ENCODE assay signal across 8 cellular contexts in the genomic region with DNA sequence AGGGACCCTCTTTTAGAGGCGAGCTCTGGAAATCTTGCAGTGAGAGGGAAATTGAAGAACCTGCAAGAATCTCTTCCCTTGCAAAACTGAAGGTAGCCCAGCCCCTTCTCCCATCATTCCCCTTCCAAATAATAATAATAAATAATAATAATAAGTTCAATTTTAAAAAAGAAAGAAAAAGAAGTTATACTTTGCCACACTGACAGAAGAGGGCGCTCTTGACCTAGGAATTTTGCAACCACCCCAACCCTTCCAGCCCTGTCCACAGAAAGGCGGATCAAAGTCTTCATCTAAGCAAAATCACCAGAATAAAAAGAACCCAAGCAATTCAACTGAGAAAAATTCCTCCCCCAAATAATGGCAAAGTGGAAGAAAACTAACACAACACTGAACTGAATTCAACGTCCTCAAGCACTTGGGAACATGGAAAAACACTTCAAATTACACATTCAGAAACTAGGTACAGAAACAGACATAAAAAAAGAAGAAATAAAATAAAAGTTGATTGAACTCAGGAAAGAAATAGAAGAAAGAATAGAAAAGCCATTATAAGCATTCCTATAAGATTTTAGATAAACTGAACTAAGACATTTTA.
DNase-seq lines count a peak whose midpoint lies in the region; ATAC-seq and TF ChIP-seq lines count a peak whose summit lies in the region.

No MANE protein-coding gene starts in this region.

- no peak overlapping the region for H3K27ac Mint-ChIP-seq in activated T-helper 17 cell treated with anti-CD3 and anti-CD28 coated beads, Interleukin-2, amount 50 U/mL, for 72 hours

- H3K36me3 Mint-ChIP-seq in activated T-helper 17 cell treated with anti-CD3 and anti-CD28 coated beads, Interleukin-2, amount 50 U/mL, for 72 hours (ENCODE audit: low read depth) = no peaks in the 10 kb centered on the region

- DNase-seq in D341Med (ENCODE audit: low spot score) = peak; percentile 64
- peak; percentile 65 for DNase-seq in HT-29 (ENCODE audit: low spot score)
- DNase-seq in OCI-M1 (lab: John Stamatoyannopoulos, UW) = peak; percentile 68
- peak; percentile 35 for DNase-seq in foreskin melanocyte
- DNase-seq in psoas muscle = no peak
- DNase-seq in middle frontal gyrus (ENCODE audit: extremely low spot score, low spot score) = no peak

- no peaks in the 10 kb centered on the region for H3K27me3 Mint-ChIP-seq in activated T-helper 17 cell treated with anti-CD3 and anti-CD28 coated beads, Interleukin-2, amount 50 U/mL, for 72 hours

- H3K9me3 ChIP-seq in psoas muscle = no peaks in the 10 kb centered on the region

- H3K4me3 ChIP-seq in psoas muscle = no peak overlapping the region

- H3K27me3 ChIP-seq in psoas muscle (ENCODE audit: insufficient read depth in 3 of 3, low read length in 2 of 3) = peaks cover 0 to 2% (median 0%) of the 10 kb centered on the region in 3 donors

- WGBS in psoas muscle, 3 donors = 37 to 40% (median 38%) methylated on average over 4 of the region's 4 CpGs

- ATAC-seq in activated T-helper 17 cell treated with anti-CD3 and anti-CD28 coated beads, Interleukin-2, amount 50 U/mL, for 72 hours (replicated peaks) = peak; percentile 48
- ATAC-seq in psoas muscle (peak in 2 of 4 donors; percentile 62 to 74), GM18873 (IDR thresholded peaks at IDR 0.05; ENCODE audit: low FRiP score, unreplicated experiment) (no peak)

- no peaks in the 10 kb centered on the region for H3K36me3 ChIP-seq in psoas muscle (ENCODE audit: insufficient read depth in 1 of 2, low read depth in 1 of 2)

- no peaks in the 10 kb centered on the region for H3K4me1 ChIP-seq in psoas muscle

- TF ChIP-seq CTCF in psoas muscle (IDR thresholded peaks at IDR 0.05) = peak; percentile 65

- intact Hi-C loops in psoas muscle (cut with DNase I) = loop anchor here in 1 of 2 donors (10.0 kb wide), 1 partner anchor 243 kb away; no protein-coding TSS in a partner anchor

- no peak overlapping the region for H3K4me3 Mint-ChIP-seq in activated T-helper 17 cell treated with anti-CD3 and anti-CD28 coated beads, Interleukin-2, amount 50 U/mL, for 72 hours

- H3K4me1 Mint-ChIP-seq in activated T-helper 17 cell treated with anti-CD3 and anti-CD28 coated beads, Interleukin-2, amount 50 U/mL, for 72 hours = peaks cover 15% of the 10 kb centered on the region

- no peaks in the 10 kb centered on the region for H3K9me3 Mint-ChIP-seq in activated T-helper 17 cell treated with anti-CD3 and anti-CD28 coated beads, Interleukin-2, amount 50 U/mL, for 72 hours

- H3K27ac ChIP-seq in psoas muscle = no peak overlapping the region

Comparison
In these comparisons a context has a peak if more than half of its experiments do, and no peak if none do; other contexts are left out.
1. DNase-seq: peak in D341Med (single experiment), HT-29 (single experiment), OCI-M1 (single experiment) and foreskin melanocyte (single experiment); none in psoas muscle (0 of 2) and middle frontal gyrus (single experiment).